In the genomic region with DNA sequence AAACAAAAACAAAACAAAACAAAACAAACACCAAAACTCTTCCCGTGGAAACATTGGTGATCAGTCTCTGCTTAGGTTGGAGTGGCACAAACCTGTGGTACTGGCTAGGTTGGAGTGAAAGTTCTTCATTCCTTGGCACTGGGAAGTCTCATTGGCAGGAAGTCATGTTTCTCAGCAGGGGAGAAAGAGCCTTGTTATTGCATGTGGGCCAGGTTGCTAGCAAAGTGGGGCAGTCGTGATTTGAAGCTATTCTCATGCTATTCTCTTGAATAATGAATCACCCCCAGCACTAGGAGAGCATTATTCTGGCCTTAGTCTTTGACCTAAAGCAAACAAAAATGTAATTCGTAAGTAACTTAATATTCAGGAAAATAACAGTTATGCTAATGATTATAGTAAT, we compare ENCODE assay signal across 15 cellular contexts. TPM values are rescaled to one million over a fixed set of nuclear protein-coding genes. Genes with fewer than 3 reads are reported as not detected.
DNase-seq lines count a peak whose midpoint lies in the region; ATAC-seq and TF ChIP-seq lines count a peak whose summit lies in the region.
"Had no signal": no experiment of that assay in that cellular context is flagged by ENCODE, and none has a peak within 500 bp of the region (broad histone marks: within the 10 kb centered on the region; RNA-seq: fewer than 3 reads in every experiment).

No MANE protein-coding gene starts in this region.

- no peak overlapping the region for H3K14ac ChIP-seq in neuronal stem cell (ENCODE audit: low read length)

- H3K4ac ChIP-seq in neuronal stem cell (ENCODE audit: low read length) = no peak overlapping the region

- no CpG with 5 or more reads among the region's 3 CpGs for WGBS in neuronal stem cell (ENCODE audit: extremely low coverage in 2 of 2, insufficient read length in 2 of 2, insufficient replicate concordance in 1 of 2), 2 donors

- H3K79me1 ChIP-seq in neuronal stem cell (ENCODE audit: low read depth, low read length) = no peaks in the 10 kb centered on the region

- no peak overlapping the region for H4K91ac ChIP-seq in neuronal stem cell (ENCODE audit: low read depth, low read length, poor library complexity)

- H3K4me3 ChIP-seq in ACC112 (ENCODE audit: low read depth, low read length) (peak overlapping the region; percentile 46; the same call in 1 of the 2 replicates), neuronal stem cell (ENCODE audit: low read length in 2 of 2) (no peak overlapping the region)
- H3K4me3 ChIP-seq: heart left ventricle had no signal

- peak overlapping the region; percentile 64 for H2AFZ ChIP-seq in ACC112 (ENCODE audit: low read length, unreplicated experiment)
- H2AFZ ChIP-seq in neuronal stem cell (ENCODE audit: low read length) = no peak overlapping the region

- H3K4me1 ChIP-seq in ACC112 (ENCODE audit: control insufficient read depth, insufficient read depth, low read length, unreplicated experiment) (peaks cover 29% of the 10 kb centered on the region), neuronal stem cell (ENCODE audit: control insufficient read depth in 2 of 2, insufficient read depth in 1 of 2, low read depth in 1 of 2, low read length in 2 of 2) (peaks cover 0 to 2% of the 10 kb centered on the region in 2 donors)

- DNase-seq in HT1080 (ENCODE audit: low read depth) = peak; percentile 71
- DNase-seq in brain pericyte (ENCODE audit: low read depth, low spot score) = peak; percentile 67
- peak; percentile 85 for DNase-seq in iris pigment epithelial cell (ENCODE audit: low read depth)
- no peak for DNase-seq in GDM1 (lab: John Stamatoyannopoulos, UW)
- no peak for DNase-seq in endothelial cell (ENCODE audit: low spot score)
- DNase-seq in neuronal stem cell (ENCODE audit: low spot score) = no peak
- DNase-seq: activated CD8-positive, alpha-beta memory T cell treated with anti-CD3 and anti-CD28 coated beads, Interleukin-2, amount 10 ng/mL, durations not matched to agents 7 days and 5 days; heart left ventricle; naive thymus-derived CD4-positive, alpha-beta T cell; NCI-H524 treated with DMSO at 0.1 percent for 48 hours; stimulated activated naive CD8-positive, alpha-beta T cell treated with anti-CD3 and anti-CD28 coated beads, Interleukin-15, amount 100 ng/mL, for 72 hours had no signal

- H3K36me3 ChIP-seq in ACC112 (ENCODE audit: insufficient read depth, low read length) (no peaks in the 10 kb centered on the region), neuronal stem cell (replicated peaks in 1 of 2; ENCODE audit: control insufficient read depth in 2 of 2, insufficient read depth in 2 of 2, low read length in 2 of 2) (no peaks in the 10 kb centered on the region)
- H3K36me3 ChIP-seq: heart left ventricle had no signal

- no peak overlapping the region for H2BK5ac ChIP-seq in neuronal stem cell (ENCODE audit: low read length)

- no peak overlapping the region for H2BK12ac ChIP-seq in neuronal stem cell (ENCODE audit: low read length)

- peaks cover 5% of the 10 kb centered on the region for H3K4me1 Mint-ChIP-seq in endothelial cell (ENCODE audit: unreplicated experiment)
- H3K4me1 Mint-ChIP-seq: activated CD8-positive, alpha-beta memory T cell treated with anti-CD3 and anti-CD28 coated beads, Interleukin-2, amount 10 ng/mL, durations not matched to agents 7 days and 5 days; stimulated activated naive CD8-positive, alpha-beta T cell treated with anti-CD3 and anti-CD28 coated beads, Interleukin-15, amount 100 ng/mL, for 72 hours had no signal

- H2BK15ac ChIP-seq in neuronal stem cell (ENCODE audit: low read length) = no peak overlapping the region

- no peaks in the 10 kb centered on the region for H3K9me3 Mint-ChIP-seq in endothelial cell (ENCODE audit: unreplicated experiment)
- H3K9me3 Mint-ChIP-seq: T-helper 1 cell treated with Interleukin-12 subunit alpha and Interleukin-12 subunit beta and Interleukin-4 antibody, amounts not matched to agents 30 μg/mL and 1 μg/mL, for 36 hours had no signal

- no peak overlapping the region for H2BK120ac ChIP-seq in neuronal stem cell (ENCODE audit: low read depth, low read length)

- H3K27me3 ChIP-seq in ACC112 (ENCODE audit: insufficient read depth, low read length) = no peaks in the 10 kb centered on the region
- H3K27me3 ChIP-seq in neuronal stem cell (ENCODE audit: control insufficient read depth in 3 of 3, insufficient read depth in 3 of 3, low read depth in 1 of 3, low read length in 3 of 3) = peaks cover 0 to 14% (median 0%) of the 10 kb centered on the region in 3 experiments

- no peak overlapping the region for H3K23ac ChIP-seq in neuronal stem cell (ENCODE audit: low read depth, low read length, poor library complexity)

- TF ChIP-seq CTCF in endothelial cell (IDR thresholded peaks at IDR 0.05; ENCODE audit: unreplicated experiment) = no peak

- no peak overlapping the region for H3K4me3 Mint-ChIP-seq in endothelial cell (ENCODE audit: unreplicated experiment)
- H3K4me3 Mint-ChIP-seq: activated CD8-positive, alpha-beta memory T cell treated with anti-CD3 and anti-CD28 coated beads, Interleukin-2, amount 10 ng/mL, durations not matched to agents 7 days and 5 days; stimulated activated naive CD8-positive, alpha-beta T cell treated with anti-CD3 and anti-CD28 coated beads, Interleukin-15, amount 100 ng/mL, for 72 hours; T-helper 1 cell treated with Interleukin-12 subunit alpha and Interleukin-12 subunit beta and Interleukin-4 antibody, amounts not matched to agents 30 μg/mL and 1 μg/mL, for 36 hours had no signal

- no peak overlapping the region for H2AK5ac ChIP-seq in neuronal stem cell (ENCODE audit: low read depth, low read length)

- peaks cover 1% of the 10 kb centered on the region for H3K27me3 Mint-ChIP-seq in endothelial cell (ENCODE audit: unreplicated experiment)
- H3K27me3 Mint-ChIP-seq: stimulated activated naive CD8-positive, alpha-beta T cell treated with anti-CD3 and anti-CD28 coated beads, Interleukin-15, amount 100 ng/mL, for 72 hours had no signal

- no peak overlapping the region for H3K27ac Mint-ChIP-seq in endothelial cell (ENCODE audit: unreplicated experiment)
- H3K27ac Mint-ChIP-seq: activated CD8-positive, alpha-beta memory T cell treated with anti-CD3 and anti-CD28 coated beads, Interleukin-2, amount 10 ng/mL, durations not matched to agents 7 days and 5 days; naive thymus-derived CD4-positive, alpha-beta T cell; T-helper 1 cell treated with Interleukin-12 subunit alpha and Interleukin-12 subunit beta and Interleukin-4 antibody, amounts not matched to agents 30 μg/mL and 1 μg/mL, for 36 hours had no signal

- H3K9ac ChIP-seq in neuronal stem cell (ENCODE audit: low read depth, low read length, poor library complexity) = no peak overlapping the region
- H3K9ac ChIP-seq: KMS-11 had no signal

- H4K8ac ChIP-seq in neuronal stem cell (ENCODE audit: low read depth, low read length) = no peak overlapping the region

- peak overlapping the region; percentile 57 for H3K27ac ChIP-seq in ACC112 (ENCODE audit: low read depth, low read length)
- no peak overlapping the region for H3K27ac ChIP-seq in neuronal stem cell (replicated peaks; ENCODE audit: low read length)
- H3K27ac ChIP-seq: heart left ventricle, KMS-11 had no signal

- no peak overlapping the region for H3K4me2 ChIP-seq in neuronal stem cell (ENCODE audit: insufficient read depth, low read length, poor library complexity, severe bottlenecking)
- H3K4me2 ChIP-seq: KMS-11 had no signal

- H3K18ac ChIP-seq in neuronal stem cell (ENCODE audit: low read length) = no peak overlapping the region

- H3K36me3 Mint-ChIP-seq in endothelial cell (ENCODE audit: low read depth, unreplicated experiment) = no peaks in the 10 kb centered on the region
- H3K36me3 Mint-ChIP-seq: activated CD8-positive, alpha-beta memory T cell treated with anti-CD3 and anti-CD28 coated beads, Interleukin-2, amount 10 ng/mL, durations not matched to agents 7 days and 5 days; naive thymus-derived CD4-positive, alpha-beta T cell had no signal

- H3K79me2 ChIP-seq in ACC112 (ENCODE audit: control insufficient read depth, insufficient read depth, low read length, unreplicated experiment) = no peaks in the 10 kb centered on the region

- H3K9me3 ChIP-seq in neuronal stem cell (replicated peaks in 1 of 2; ENCODE audit: control insufficient read depth in 2 of 2, insufficient read depth in 1 of 2, low read depth in 1 of 2, low read length in 2 of 2) = no peaks in the 10 kb centered on the region
- H3K9me3 ChIP-seq: heart left ventricle had no signal

- no peak for ATAC-seq in HG02571 (IDR thresholded peaks at IDR 0.05; ENCODE audit: unreplicated experiment)
- ATAC-seq: activated CD8-positive, alpha-beta memory T cell treated with anti-CD3 and anti-CD28 coated beads, Interleukin-2, amount 10 ng/mL, durations not matched to agents 7 days and 5 days; naive thymus-derived CD4-positive, alpha-beta T cell; stimulated activated naive CD8-positive, alpha-beta T cell treated with anti-CD3 and anti-CD28 coated beads, Interleukin-15, amount 100 ng/mL, for 72 hours had no signal

RNA-seq across cellular contexts. Expression of gene B4GALNT2, which starts 24.3 kb away (rescaled TPM):
- not detected in 2 replicates for total RNA-seq in HT1080 (2014; rRNA removed; shearing (Covaris generic))
- not detected in 2 replicates for polyA plus RNA-seq in HT1080 (2015; cell fraction: cytosol; rRNA removed)
- not detected in 2 replicates for polyA plus RNA-seq in HT1080 (2015; cell fraction: nucleus; rRNA removed)
- total RNA-seq in endothelial cell (ENCODE audit: unreplicated experiment) = not detected
- not detected for polyA plus RNA-seq in neuronal stem cell (2013, experiment 1 of 2)
- polyA plus RNA-seq in neuronal stem cell (2013, experiment 2 of 2) = not detected
- polyA plus RNA-seq: heart left ventricle; naive thymus-derived CD4-positive, alpha-beta T cell had no signal

Comparison
In these comparisons a context has a peak if more than half of its experiments do, and no peak if none do; other contexts are left out.
1. DNase-seq: peak in HT1080 (single experiment), brain pericyte (single experiment) and iris pigment epithelial cell (single experiment); none in GDM1 (single experiment), endothelial cell (single experiment) and neuronal stem cell (single experiment).